16 cellular contexts compared by ENCODE assay signal in genomic region chr3:143507735-143508580, GRCh38.
A peak's percentile ranks its signal among the peaks of the same experiment; 100 is the strongest.
DNase-seq lines count a peak whose midpoint lies in the region; ATAC-seq and TF ChIP-seq lines count a peak whose summit lies in the region.
"Had no signal": no experiment of that assay in that cellular context is flagged by ENCODE, and none has a peak within 500 bp of the region (broad histone marks: within the 10 kb centered on the region; RNA-seq: fewer than 3 reads in every experiment).

No MANE protein-coding gene starts in this region.

- POLR2A ChIA-PET in activated CD4-positive, alpha-beta memory T cell treated with anti-CD3 and anti-CD28 coated beads for 36 hours (lab: Charles Lee), result no interaction called here
- POLR2A ChIA-PET in WTC11 (lab: Charles Lee), result no interaction called here

- no peak overlapping the region for H3K9ac ChIP-seq in mammary epithelial cell (ENCODE audit: insufficient read depth, low read length)

- H3K4me3 Mint-ChIP-seq in T-helper 17 cell (no peak overlapping the region), WTC11 (no peak overlapping the region)
- H3K4me3 Mint-ChIP-seq in activated CD4-positive, alpha-beta memory T cell treated with anti-CD3 and anti-CD28 coated beads for 36 hours, result no peak overlapping the region
- H3K4me3 Mint-ChIP-seq in activated T-helper 17 cell treated with anti-CD3 and anti-CD28 coated beads, Interleukin-2, amount 50 U/mL, for 72 hours, result no peak overlapping the region
- H3K4me3 Mint-ChIP-seq: activated naive CD8-positive, alpha-beta T cell treated with anti-CD3 and anti-CD28 coated beads, Interleukin-2, amount 50 U/mL, for 24 hours had no signal

- dilution Hi-C loops in mammary epithelial cell (cut with HindIII; ENCODE audit: low sequenced_read_pairs), result no loop called here

- intact Hi-C loops in mammary epithelial cell (cut with micrococcal nuclease), result no loop called here
- intact Hi-C loops in activated CD4-positive, alpha-beta memory T cell treated with anti-CD3 and anti-CD28 coated beads for 36 hours (cut with micrococcal nuclease), result no loop called here

- ATAC-seq in T-helper 17 cell, result no peak
- no peak for ATAC-seq in activated T-helper 17 cell treated with anti-CD3 and anti-CD28 coated beads, Interleukin-2, amount 50 U/mL, for 72 hours (replicated peaks)
- ATAC-seq in WTC11, result no peak
- ATAC-seq: activated naive CD8-positive, alpha-beta T cell treated with anti-CD3 and anti-CD28 coated beads, Interleukin-2, amount 50 U/mL, for 24 hours had no signal

- H3K27me3 Mint-ChIP-seq in T-helper 17 cell (no peaks in the 10 kb centered on the region), WTC11 (ENCODE audit: low read depth) (no peaks in the 10 kb centered on the region)
- H3K27me3 Mint-ChIP-seq in activated CD4-positive, alpha-beta memory T cell treated with anti-CD3 and anti-CD28 coated beads for 36 hours, result no peaks in the 10 kb centered on the region
- no peaks in the 10 kb centered on the region for H3K27me3 Mint-ChIP-seq in activated T-helper 17 cell treated with anti-CD3 and anti-CD28 coated beads, Interleukin-2, amount 50 U/mL, for 72 hours
- H3K27me3 Mint-ChIP-seq: activated naive CD8-positive, alpha-beta T cell treated with anti-CD3 and anti-CD28 coated beads, Interleukin-2, amount 50 U/mL, for 24 hours had no signal

- H4K20me1 ChIP-seq in mammary epithelial cell (ENCODE audit: insufficient read depth, low read length), result no peaks in the 10 kb centered on the region

- H3K4me2 ChIP-seq in mammary epithelial cell (ENCODE audit: insufficient read depth, low read depth, low read length), result no peak overlapping the region

- H3K27ac Mint-ChIP-seq in T-helper 17 cell, result no peak overlapping the region
- no peak overlapping the region for H3K27ac Mint-ChIP-seq in activated CD4-positive, alpha-beta memory T cell treated with anti-CD3 and anti-CD28 coated beads for 36 hours
- no peak overlapping the region for H3K27ac Mint-ChIP-seq in activated T-helper 17 cell treated with anti-CD3 and anti-CD28 coated beads, Interleukin-2, amount 50 U/mL, for 72 hours
- H3K27ac Mint-ChIP-seq in WTC11, result no peak overlapping the region
- H3K27ac Mint-ChIP-seq: activated naive CD8-positive, alpha-beta T cell treated with anti-CD3 and anti-CD28 coated beads, Interleukin-2, amount 50 U/mL, for 24 hours had no signal

- H3K4me1 ChIP-seq in mammary epithelial cell (ENCODE audit: insufficient read depth, low read length), result no peaks in the 10 kb centered on the region
- H3K4me1 ChIP-seq: suprapubic skin had no signal

- no peaks in the 10 kb centered on the region for H3K9me3 Mint-ChIP-seq in activated CD4-positive, alpha-beta memory T cell treated with anti-CD3 and anti-CD28 coated beads for 36 hours
- no peaks in the 10 kb centered on the region for H3K9me3 Mint-ChIP-seq in activated T-helper 17 cell treated with anti-CD3 and anti-CD28 coated beads, Interleukin-2, amount 50 U/mL, for 72 hours
- H3K9me3 Mint-ChIP-seq in WTC11, result peaks cover 5% of the 10 kb centered on the region; the same call in 1 of the 2 replicates
- H3K9me3 Mint-ChIP-seq: activated naive CD8-positive, alpha-beta T cell treated with anti-CD3 and anti-CD28 coated beads, Interleukin-2, amount 50 U/mL, for 24 hours had no signal

- no TSS peak for BruUV-seq in mammary epithelial cell (replicated peaks; lab: Mats Ljungman, UMichigan)

- CTCF ChIA-PET in mammary epithelial cell (lab: Charles Lee; ENCODE audit: low non-redundant PET), result interaction anchor here (0.6 kb wide), 1 partner anchor 259 kb away, joined by 3 read pairs; no protein-coding TSS in a partner anchor
- CTCF ChIA-PET in activated CD4-positive, alpha-beta memory T cell treated with anti-CD3 and anti-CD28 coated beads for 36 hours (lab: Charles Lee), result no interaction called here
- CTCF ChIA-PET in WTC11 (lab: Charles Lee), result no interaction called here

- no peaks in the 10 kb centered on the region for H3K36me3 ChIP-seq in mammary epithelial cell (ENCODE audit: insufficient read depth, low read length)
- H3K36me3 ChIP-seq: suprapubic skin had no signal

- DNase-seq in 8988T (peak; percentile 15), HCEC 1CT (peak; percentile 87), mammary epithelial cell (peak; percentile 64), kidney tubule cell (ENCODE audit: low spot score) (peak; percentile 87), T-helper 17 cell (no peak), WTC11 (ENCODE audit: low spot score) (no peak)
- no peak for DNase-seq in activated CD4-positive, alpha-beta memory T cell treated with anti-CD3 and anti-CD28 coated beads for 36 hours
- DNase-seq: activated naive CD8-positive, alpha-beta T cell treated with anti-CD3 and anti-CD28 coated beads, Interleukin-2, amount 50 U/mL, for 24 hours; AML-193; DMS79 treated with DMSO at 0.1 percent for 48 hours; effector memory CD4-positive, alpha-beta T cell; MM.1S; NCI-H446; retina had no signal

- H3K27ac ChIP-seq in mammary epithelial cell (ENCODE audit: insufficient read depth, low read depth, low read length), result no peak overlapping the region
- H3K27ac ChIP-seq: suprapubic skin had no signal

- H3K27me3 ChIP-seq in mammary epithelial cell (ENCODE audit: insufficient read depth, low read length), result no peaks in the 10 kb centered on the region
- H3K27me3 ChIP-seq: suprapubic skin had no signal

- H2AFZ ChIP-seq in mammary epithelial cell (ENCODE audit: low read depth, low read length), result no peak overlapping the region

- WGBS in mammary epithelial cell (ENCODE audit: low coverage, missing lambda C conversion rate), result 77% methylated on average over 3 of the region's 3 CpGs

- H3K4me1 Mint-ChIP-seq in T-helper 17 cell (no peaks in the 10 kb centered on the region), WTC11 (no peaks in the 10 kb centered on the region)
- H3K4me1 Mint-ChIP-seq in activated CD4-positive, alpha-beta memory T cell treated with anti-CD3 and anti-CD28 coated beads for 36 hours (ENCODE audit: low read depth), result no peaks in the 10 kb centered on the region
- no peaks in the 10 kb centered on the region for H3K4me1 Mint-ChIP-seq in activated T-helper 17 cell treated with anti-CD3 and anti-CD28 coated beads, Interleukin-2, amount 50 U/mL, for 72 hours

- H3K79me2 ChIP-seq in mammary epithelial cell (ENCODE audit: insufficient read depth, low read length), result no peaks in the 10 kb centered on the region

- in situ Hi-C loops in mammary epithelial cell (cut with MboI; ENCODE audit: low sequenced_read_pairs in 2 of 2), result no loop called here

- H3K9me3 ChIP-seq in mammary epithelial cell (replicated peaks; ENCODE audit: insufficient read depth, low read length) (no peaks in the 10 kb centered on the region), T-helper 17 cell (ENCODE audit: control insufficient read depth, low read length, poor library complexity, severe bottlenecking) (no peaks in the 10 kb centered on the region)
- H3K9me3 ChIP-seq: suprapubic skin had no signal

- H3K36me3 Mint-ChIP-seq in T-helper 17 cell (ENCODE audit: low read depth) (no peaks in the 10 kb centered on the region), WTC11 (no peaks in the 10 kb centered on the region)
- H3K36me3 Mint-ChIP-seq in activated CD4-positive, alpha-beta memory T cell treated with anti-CD3 and anti-CD28 coated beads for 36 hours, result no peaks in the 10 kb centered on the region
- no peaks in the 10 kb centered on the region for H3K36me3 Mint-ChIP-seq in activated T-helper 17 cell treated with anti-CD3 and anti-CD28 coated beads, Interleukin-2, amount 50 U/mL, for 72 hours (ENCODE audit: low read depth)

- no peak overlapping the region for H3K4me3 ChIP-seq in mammary epithelial cell (replicated peaks in 1 of 3; ENCODE audit: insufficient read depth in 1 of 3, low read depth in 2 of 3, low read length in 3 of 3)
- H3K4me3 ChIP-seq: suprapubic skin had no signal

- no peak for TF ChIP-seq CTCF in mammary epithelial cell (conservative IDR thresholded peaks at IDR 0.05 in 1 of 2, IDR thresholded peaks at IDR 0.05 in 1 of 2; ENCODE audit: extremely low read depth in 1 of 2, insufficient read depth in 1 of 2, low read depth in 1 of 2, low read length in 2 of 2)
- TF ChIP-seq CTCF in WTC11 (IDR thresholded peaks at IDR 0.05), result no peak

TF ChIP-seq in WTC11, 78 proteins besides CTCF, POLR2A, EP300 and RAD21 (continues in another document):
- TF ChIP-seq IRF1 (CRISPR knock-in tag; IDR thresholded peaks at IDR 0.05) (no peak), CBFB (CRISPR knock-in tag; IDR thresholded peaks at IDR 0.05; ENCODE audit: low read depth) (no peak), AR (CRISPR knock-in tag; IDR thresholded peaks at IDR 0.05) (no peak)

Comparison
In these comparisons a context has a peak if more than half of its experiments do, and no peak if none do; other contexts are left out.
1. DNase-seq: peak in 8988T (single experiment), HCEC 1CT (single experiment), mammary epithelial cell (single experiment) and kidney tubule cell (single experiment); none in T-helper 17 cell (0 of 3), activated CD4-positive, alpha-beta memory T cell treated with anti-CD3 and anti-CD28 coated beads for 36 hours (single experiment) and WTC11 (single experiment).